Comparison of ENCODE assay signal across 28 cellular contexts in the genomic region with DNA sequence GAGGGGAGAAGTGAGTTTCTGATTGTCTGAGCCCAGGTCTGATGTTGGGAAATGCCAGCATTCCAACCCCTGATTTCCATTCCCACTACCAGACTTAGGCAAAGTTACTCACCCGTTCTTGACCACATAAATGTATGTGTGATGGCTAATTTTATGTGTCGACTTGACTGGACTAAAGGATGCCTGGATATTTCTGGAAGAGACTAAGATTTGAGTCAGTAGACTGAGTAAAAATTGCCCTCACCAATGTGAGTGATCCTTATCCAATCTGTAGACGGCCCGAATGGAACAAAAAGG.
DNase-seq lines count a peak whose midpoint lies in the region; ATAC-seq, FAIRE-seq and TF ChIP-seq lines count a peak whose summit lies in the region.
"Had no signal": no experiment of that assay in that cellular context is flagged by ENCODE, and none has a peak within 500 bp of the region (broad histone marks: within the 10 kb centered on the region; RNA-seq: fewer than 3 reads in every experiment).

No MANE protein-coding gene starts in this region.

- H3K36me3 ChIP-seq in upper lobe of left lung: no peaks in the 10 kb centered on the region
- H3K36me3 ChIP-seq: thoracic aorta had no signal

- TF ChIP-seq POLR2A in GM12892 (IDR thresholded peaks at IDR 0.05; ENCODE audit: low read depth, low read length) (no peak), upper lobe of left lung (IDR thresholded peaks at IDR 0.05) (no peak)

- peaks cover 30% of the 10 kb centered on the region for H3K4me1 Mint-ChIP-seq in activated T-helper 17 cell treated with anti-CD3 and anti-CD28 coated beads, Interleukin-2, amount 50 U/mL, for 72 hours
- H3K4me1 Mint-ChIP-seq in stimulated activated memory B cell treated with anti-CD40 and anti-IgM and Interleukin-4, amounts not matched to agents 10 μg/mL and 1 μg/mL and 100 μg/mL, for 72 hours: peaks cover 11% of the 10 kb centered on the region

- H3K36me3 Mint-ChIP-seq in activated T-helper 17 cell treated with anti-CD3 and anti-CD28 coated beads, Interleukin-2, amount 50 U/mL, for 72 hours (ENCODE audit: low read depth): peaks cover 5% of the 10 kb centered on the region
- no peaks in the 10 kb centered on the region for H3K36me3 Mint-ChIP-seq in stimulated activated memory B cell treated with anti-CD40 and anti-IgM and Interleukin-4, amounts not matched to agents 10 μg/mL and 1 μg/mL and 100 μg/mL, for 72 hours
- H3K36me3 Mint-ChIP-seq: activated CD4-positive, alpha-beta memory T cell treated with anti-CD3 and anti-CD28 coated beads for 36 hours; WTC11 had no signal

- peak; percentile 14 for FAIRE-seq in GM12892 (lab: Jason Lieb, UNC)
- FAIRE-seq: bronchial epithelial cell, GM19239, islet of Langerhans, K562 had no signal

- H3K27ac Mint-ChIP-seq in activated T-helper 17 cell treated with anti-CD3 and anti-CD28 coated beads, Interleukin-2, amount 50 U/mL, for 72 hours: peak overlapping the region; percentile 56
- peak overlapping the region; percentile 53 for H3K27ac Mint-ChIP-seq in stimulated activated memory B cell treated with anti-CD40 and anti-IgM and Interleukin-4, amounts not matched to agents 10 μg/mL and 1 μg/mL and 100 μg/mL, for 72 hours
- H3K27ac Mint-ChIP-seq: activated CD4-positive, alpha-beta memory T cell treated with anti-CD3 and anti-CD28 coated beads for 36 hours; activated naive CD8-positive, alpha-beta T cell treated with anti-CD3 and anti-CD28 coated beads, Interleukin-2, amount 50 U/mL, for 24 hours; T-helper 2 cell treated with Interferon-gamma antibody and Interleukin-4, amounts not matched to agents 5 μg/mL and 100 μg/mL, for 36 hours; WTC11 had no signal

- peaks cover 3% of the 10 kb centered on the region for H3K9me3 Mint-ChIP-seq in activated T-helper 17 cell treated with anti-CD3 and anti-CD28 coated beads, Interleukin-2, amount 50 U/mL, for 72 hours
- no peaks in the 10 kb centered on the region for H3K9me3 Mint-ChIP-seq in stimulated activated memory B cell treated with anti-CD40 and anti-IgM and Interleukin-4, amounts not matched to agents 10 μg/mL and 1 μg/mL and 100 μg/mL, for 72 hours
- H3K9me3 Mint-ChIP-seq: activated CD4-positive, alpha-beta memory T cell treated with anti-CD3 and anti-CD28 coated beads for 36 hours; activated naive CD8-positive, alpha-beta T cell treated with anti-CD3 and anti-CD28 coated beads, Interleukin-2, amount 50 U/mL, for 24 hours; neural crest cell had no signal

- H3K4me3 ChIP-seq in fibroblast of villous mesenchyme (ENCODE audit: low read depth, low read length) (no peak overlapping the region), upper lobe of left lung (no peak overlapping the region)
- H3K4me3 ChIP-seq: K562, skin epidermis, thoracic aorta had no signal

- no peaks in the 10 kb centered on the region for H3K27me3 ChIP-seq in upper lobe of left lung

- no peaks in the 10 kb centered on the region for H3K4me1 ChIP-seq in upper lobe of left lung
- H3K4me1 ChIP-seq: foreskin keratinocyte had no signal

- H3K27ac ChIP-seq in upper lobe of left lung: no peak overlapping the region
- H3K27ac ChIP-seq: foreskin keratinocyte, skin epidermis, thoracic aorta had no signal

- H3K9me3 ChIP-seq in upper lobe of left lung: no peaks in the 10 kb centered on the region
- H3K9me3 ChIP-seq: thoracic aorta had no signal

- TF ChIP-seq EP300 in upper lobe of left lung (IDR thresholded peaks at IDR 0.05): no peak

- no peak overlapping the region for H3K4me3 Mint-ChIP-seq in activated T-helper 17 cell treated with anti-CD3 and anti-CD28 coated beads, Interleukin-2, amount 50 U/mL, for 72 hours
- H3K4me3 Mint-ChIP-seq in stimulated activated memory B cell treated with anti-CD40 and anti-IgM and Interleukin-4, amounts not matched to agents 10 μg/mL and 1 μg/mL and 100 μg/mL, for 72 hours: no peak overlapping the region
- H3K4me3 Mint-ChIP-seq: activated CD4-positive, alpha-beta memory T cell treated with anti-CD3 and anti-CD28 coated beads for 36 hours; activated naive CD8-positive, alpha-beta T cell treated with anti-CD3 and anti-CD28 coated beads, Interleukin-2, amount 50 U/mL, for 24 hours; neural crest cell; T-helper 2 cell treated with Interferon-gamma antibody and Interleukin-4, amounts not matched to agents 5 μg/mL and 100 μg/mL, for 36 hours; WTC11 had no signal

- TF ChIP-seq CTCF in fibroblast of villous mesenchyme (IDR thresholded peaks at IDR 0.05; ENCODE audit: insufficient read depth, low read depth, low read length) (no peak), upper lobe of left lung (IDR thresholded peaks at IDR 0.05) (no peak)

- no peaks in the 10 kb centered on the region for H3K27me3 Mint-ChIP-seq in activated T-helper 17 cell treated with anti-CD3 and anti-CD28 coated beads, Interleukin-2, amount 50 U/mL, for 72 hours
- no peaks in the 10 kb centered on the region for H3K27me3 Mint-ChIP-seq in stimulated activated memory B cell treated with anti-CD40 and anti-IgM and Interleukin-4, amounts not matched to agents 10 μg/mL and 1 μg/mL and 100 μg/mL, for 72 hours
- H3K27me3 Mint-ChIP-seq: activated CD4-positive, alpha-beta memory T cell treated with anti-CD3 and anti-CD28 coated beads for 36 hours; activated naive CD8-positive, alpha-beta T cell treated with anti-CD3 and anti-CD28 coated beads, Interleukin-2, amount 50 U/mL, for 24 hours had no signal

- DNase-seq in GM12892 (ENCODE audit: insufficient read length) (no peak), fibroblast of villous mesenchyme (ENCODE audit: low read depth) (peak; percentile 14), upper lobe of left lung (no peak), GOT3 (lab: John Stamatoyannopoulos, UW) (no peak)
- no peak for DNase-seq in activated CD4-positive, CD25-positive, alpha-beta regulatory T cell treated with anti-CD3 and anti-CD28 coated beads, Interleukin-2, amount 50 U/mL, for 72 hours
- DNase-seq: activated CD4-positive, alpha-beta memory T cell treated with anti-CD3 and anti-CD28 coated beads for 36 hours; activated gamma-delta T cell; activated naive CD8-positive, alpha-beta T cell treated with anti-CD3 and anti-CD28 coated beads, Interleukin-2, amount 50 U/mL, for 24 hours; dermis blood vessel endothelial cell; DMS53; hippocampal formation; NCI-H2171; NCI-H526 treated with DMSO at 0.1 percent for 48 hours; stimulated activated CD4-positive, alpha-beta T cell treated with anti-CD3 and anti-CD28 coated beads, Interleukin-4, amount 100 ng/mL, for 1 hour; stimulated activated naive CD4-positive, alpha-beta T cell treated with Interleukin-2 at 50 U/mL for 16 hours had no signal

- ATAC-seq in activated T-helper 17 cell treated with anti-CD3 and anti-CD28 coated beads, Interleukin-2, amount 50 U/mL, for 72 hours (replicated peaks): no peak
- no peak for ATAC-seq in stimulated activated memory B cell treated with anti-CD40 and anti-IgM and Interleukin-4, amounts not matched to agents 10 μg/mL and 1 μg/mL and 100 μg/mL, for 72 hours
- ATAC-seq in upper lobe of left lung (ENCODE audit: low FRiP score in 2 of 2): no peak
- ATAC-seq: activated naive CD8-positive, alpha-beta T cell treated with anti-CD3 and anti-CD28 coated beads, Interleukin-2, amount 50 U/mL, for 24 hours; foreskin keratinocyte; K562; SK-N-SH treated with all-trans-retinoic acid at 6 μM for 48 hours; WTC11 had no signal

- WGBS in upper lobe of left lung, 2 donors: 92 to 98% methylated on average over 4 of the region's 4 CpGs
